In genomic region chr11:113894421-113894996, GRCh38 we compare ENCODE assay signal across 17 cellular contexts. TPM values are rescaled to one million over a fixed set of nuclear protein-coding genes. Genes with fewer than 3 reads are reported as not detected.
A peak's percentile ranks its signal among the peaks of the same experiment; 100 is the strongest.
DNase-seq lines count a peak whose midpoint lies in the region; ATAC-seq and TF ChIP-seq lines count a peak whose summit lies in the region.
"Had no signal": no experiment of that assay in that cellular context is flagged by ENCODE, and none has a peak within 500 bp of the region (broad histone marks: within the 10 kb centered on the region; RNA-seq: fewer than 3 reads in every experiment).

No MANE protein-coding gene starts in this region.

- peaks cover 5% of the 10 kb centered on the region for H3K79me1 ChIP-seq in trophoblast cell (ENCODE audit: low read length)

- ATAC-seq in HG02610 (IDR thresholded peaks at IDR 0.05; ENCODE audit: unreplicated experiment), result peak; percentile 55
- ATAC-seq in HG02588 (IDR thresholded peaks at IDR 0.05; ENCODE audit: unreplicated experiment), result no peak
- ATAC-seq in GM18868 (IDR thresholded peaks at IDR 0.05; ENCODE audit: unreplicated experiment), result no peak
- ATAC-seq: left lobe of liver; pancreas; stimulated activated naive CD8-positive, alpha-beta T cell treated with anti-CD3 and anti-CD28 coated beads, Interleukin-15, amount 100 ng/mL, for 72 hours; T-cell had no signal

- H3K79me2 ChIP-seq in OCI-LY3 (ENCODE audit: low read length) (no peaks in the 10 kb centered on the region), trophoblast cell (ENCODE audit: control insufficient read depth, insufficient read depth, low read length, poor library complexity) (no peaks in the 10 kb centered on the region)

- no peak for TF ChIP-seq CTCF in OCI-LY3 (IDR thresholded peaks at IDR 0.05; ENCODE audit: low read depth, low read length)

- H3K18ac ChIP-seq in trophoblast cell (ENCODE audit: low read length), result no peak overlapping the region

- no CpG with 5 or more reads among the region's 9 CpGs for WGBS in trophoblast cell (ENCODE audit: extremely low coverage, insufficient coverage, insufficient read length)

- peak overlapping the region; percentile 8 for H2BK5ac ChIP-seq in trophoblast cell (ENCODE audit: low read depth, low read length, poor library complexity)

- DNase-seq in NCI-H82 (lab: John Stamatoyannopoulos, UW) (peak; percentile 20), NCI-H82 treated with DMSO at 0.1 percent for 48 hours (lab: John Stamatoyannopoulos, UW; ENCODE audit: unreplicated experiment) (no peak), trophoblast cell (no peak), AG20443 (ENCODE audit: low spot score) (no peak)
- DNase-seq: activated CD4-positive, alpha-beta memory T cell treated with anti-CD3 and anti-CD28 coated beads, Interleukin-2, amount 10 ng/mL, durations not matched to agents 7 days and 5 days; DMS 273 treated with DMSO at 0.1 percent for 48 hours; NCI-H1105; pancreas; stimulated activated CD4-positive, alpha-beta T cell treated with anti-CD3 and anti-CD28 coated beads, Interleukin-2, amount 100 ng/mL, for 24 hours; stimulated activated naive CD8-positive, alpha-beta T cell treated with anti-CD3 and anti-CD28 coated beads, Interleukin-15, amount 100 ng/mL, for 72 hours; T-cell had no signal

- H2BK120ac ChIP-seq in trophoblast cell (ENCODE audit: insufficient read depth, low read length, poor library complexity), result no peak overlapping the region

- no peak overlapping the region for H4K91ac ChIP-seq in trophoblast cell (ENCODE audit: low read depth, low read length)

- no peak overlapping the region for H4K8ac ChIP-seq in trophoblast cell (ENCODE audit: low read depth, low read length)

- no peaks in the 10 kb centered on the region for H4K20me1 ChIP-seq in OCI-LY3 (ENCODE audit: insufficient read depth, low read length)

- H3K27ac ChIP-seq in OCI-LY3 (ENCODE audit: low read length) (no peak overlapping the region), trophoblast cell (ENCODE audit: low read depth, low read length) (peak overlapping the region; percentile 30)
- H3K27ac ChIP-seq: A549, pancreas had no signal

- no peak overlapping the region for H3K4ac ChIP-seq in trophoblast cell (ENCODE audit: low read depth, low read length)

- H3K36me3 ChIP-seq in OCI-LY3 (replicated peaks; ENCODE audit: low read depth, low read length) (no peaks in the 10 kb centered on the region), trophoblast cell (ENCODE audit: control insufficient read depth in 1 of 2, insufficient read depth in 2 of 2, low read length in 2 of 2) (no peaks in the 10 kb centered on the region)
- H3K36me3 ChIP-seq: pancreas had no signal

- H3K9me3 ChIP-seq in OCI-LY3 (ENCODE audit: insufficient read depth, low read length), result no peaks in the 10 kb centered on the region
- no peaks in the 10 kb centered on the region for H3K9me3 ChIP-seq in trophoblast cell (ENCODE audit: insufficient read depth, low read depth, low read length)
- H3K9me3 ChIP-seq: A549, pancreas had no signal

- H3K9ac ChIP-seq in OCI-LY3 (ENCODE audit: low read length) (peak overlapping the region; percentile 17; the same call in 1 of the 2 replicates), trophoblast cell (ENCODE audit: low read length) (no peak overlapping the region)

- H3K4me1 ChIP-seq in OCI-LY3 (ENCODE audit: low read length), result peaks cover 33% of the 10 kb centered on the region
- H3K4me1 ChIP-seq in trophoblast cell (ENCODE audit: control insufficient read depth in 1 of 2, insufficient read depth in 2 of 2, low read length in 2 of 2), result peaks cover 9 to 10% of the 10 kb centered on the region in 2 experiments
- H3K4me1 ChIP-seq: A549, pancreas had no signal

- H2AFZ ChIP-seq in OCI-LY3 (ENCODE audit: low read depth, low read length) (peak overlapping the region; percentile 22; the same call in 1 of the 2 replicates), trophoblast cell (ENCODE audit: insufficient read depth, low read length, poor library complexity) (no peak overlapping the region)

- no peak overlapping the region for H2BK12ac ChIP-seq in trophoblast cell (ENCODE audit: low read length)

- H4K12ac ChIP-seq in trophoblast cell (ENCODE audit: low read depth, low read length), result no peak overlapping the region

- H3K14ac ChIP-seq in trophoblast cell (ENCODE audit: low read length), result no peak overlapping the region

- H3K27me3 ChIP-seq in OCI-LY3 (ENCODE audit: low read depth, low read length) (no peaks in the 10 kb centered on the region), trophoblast cell (ENCODE audit: insufficient read depth, low read length) (no peaks in the 10 kb centered on the region)
- H3K27me3 ChIP-seq: pancreas had no signal

- H3K4me3 ChIP-seq in OCI-LY3 (ENCODE audit: low read length), result peak overlapping the region; percentile 34; the same call in 1 of the 2 replicates
- no peak overlapping the region for H3K4me3 ChIP-seq in trophoblast cell (ENCODE audit: low read depth, low read length)
- H3K4me3 ChIP-seq: A549, pancreas had no signal

- H3K4me2 ChIP-seq in OCI-LY3 (ENCODE audit: low read length) (peak overlapping the region; percentile 64), trophoblast cell (ENCODE audit: low read length) (peak overlapping the region; percentile 15)
- H3K4me2 ChIP-seq: A549 had no signal

- no peak overlapping the region for H2AK5ac ChIP-seq in trophoblast cell (ENCODE audit: low read length)

- H3K23ac ChIP-seq in trophoblast cell (ENCODE audit: low read length), result no peak overlapping the region

RNA-seq across cellular contexts. Expression of gene HTR3B, which starts 10.1 kb away (rescaled TPM):
- polyA plus RNA-seq in trophoblast cell (2013), result not detected in 2 replicates
- polyA plus RNA-seq: A549, pancreas had no signal

RNA-seq across cellular contexts. Expression of gene USP28, which starts 19.1 kb away (rescaled TPM):
- polyA plus RNA-seq in trophoblast cell (2013), result 20.5 and 22.3 TPM in 2 replicates
